ENCODE assay signal across 15 cellular contexts in the genomic region with DNA sequence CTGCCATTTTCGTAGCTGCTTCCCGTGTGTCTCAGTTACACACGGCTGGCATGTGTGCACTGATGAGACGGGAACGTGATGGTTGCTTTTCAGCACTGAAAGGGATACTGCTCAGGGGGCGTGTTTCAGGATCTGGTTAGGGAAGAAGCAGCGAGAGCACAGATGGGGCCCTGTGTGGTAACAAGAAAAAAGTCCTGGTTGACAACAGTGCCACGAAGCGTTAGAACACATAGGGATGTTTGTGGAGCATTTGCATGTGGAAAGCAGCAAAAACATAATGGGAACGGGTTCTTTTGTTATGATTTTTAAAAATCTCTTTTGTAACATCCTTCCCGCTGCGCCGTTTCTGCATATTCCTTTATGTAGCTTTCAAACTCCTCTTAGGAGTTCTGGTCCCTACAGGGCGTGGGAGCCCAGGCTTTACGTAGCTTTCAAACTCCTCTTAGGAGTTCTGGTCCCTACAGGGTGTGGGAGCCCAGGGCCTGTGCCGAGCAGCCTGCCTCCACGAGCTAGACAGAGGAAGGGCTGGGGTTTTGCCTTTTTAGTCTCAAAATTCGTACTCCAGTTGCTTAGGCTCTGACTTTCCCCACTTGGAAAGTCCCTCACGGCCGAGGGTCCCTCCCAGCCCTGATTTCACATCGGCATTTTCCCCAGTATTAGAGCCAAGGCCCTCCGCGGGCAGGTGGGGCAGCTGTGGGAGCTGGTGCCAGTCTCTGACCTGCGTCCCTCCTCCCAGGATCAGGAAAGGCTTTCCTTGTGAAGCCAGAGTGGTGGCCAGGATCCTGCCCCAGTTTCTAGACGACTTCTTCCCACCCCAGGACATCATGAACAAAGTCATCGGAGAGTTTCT. TPM values are rescaled to one million over a fixed set of nuclear protein-coding genes. Genes with fewer than 3 reads are reported as not detected.
DNase-seq lines count a peak whose midpoint lies in the region; ATAC-seq and TF ChIP-seq lines count a peak whose summit lies in the region.
"Had no signal": no experiment of that assay in that cellular context is flagged by ENCODE, and none has a peak within 500 bp of the region (broad histone marks: within the 10 kb centered on the region; RNA-seq: fewer than 3 reads in every experiment).

No MANE protein-coding gene starts in this region.

- no peak overlapping the region for H3K4me3 ChIP-seq in GM23338
- H3K4me3 ChIP-seq in KMS-11 (IDR thresholded peaks at IDR 0.05; ENCODE audit: insufficient read depth, low read depth, low read length), result no peak overlapping the region
- H3K4me3 ChIP-seq in neural progenitor cell, result no peak overlapping the region
- no peak overlapping the region for H3K4me3 ChIP-seq in trophoblast cell (ENCODE audit: low read depth, low read length)

- no peak overlapping the region for H3K23ac ChIP-seq in trophoblast cell (ENCODE audit: low read length)

- H3K27me3 ChIP-seq in GM23338 (ENCODE audit: insufficient read depth) (no peaks in the 10 kb centered on the region), KMS-11 (ENCODE audit: insufficient read depth, low read depth) (no peaks in the 10 kb centered on the region), neural progenitor cell (no peaks in the 10 kb centered on the region), trophoblast cell (ENCODE audit: insufficient read depth, low read length) (no peaks in the 10 kb centered on the region)

- H3K14ac ChIP-seq in trophoblast cell (ENCODE audit: low read length), result no peak overlapping the region

- H2BK120ac ChIP-seq in trophoblast cell (ENCODE audit: insufficient read depth, low read length, poor library complexity), result no peak overlapping the region

- TF ChIP-seq CTCF in GM23338 (conservative IDR thresholded peaks at IDR 0.05; ENCODE audit: low read depth in 2 of 2), result no peak
- no peak for TF ChIP-seq CTCF in KMS-11 (conservative IDR thresholded peaks at IDR 0.05; ENCODE audit: low read depth, low read length)
- TF ChIP-seq CTCF in neural progenitor cell (IDR thresholded peaks at IDR 0.05), result no peak

- H2AFZ ChIP-seq in GM23338 (no peak overlapping the region), KMS-11 (ENCODE audit: low read depth) (peak overlapping the region; percentile 34; the same call in 1 of the 2 replicates), neural progenitor cell (replicated peaks) (no peak overlapping the region), trophoblast cell (ENCODE audit: insufficient read depth, low read length, poor library complexity) (no peak overlapping the region)

- H3F3A ChIP-seq in GM23338 (replicated peaks; ENCODE audit: low read depth), result 0 out of 2 replicates have a peak, but pooled peaks cover 3% of the 10 kb centered on the region
- H3F3A ChIP-seq in neural progenitor cell (ENCODE audit: low read depth), result no peaks in the 10 kb centered on the region

- DNase-seq in GM23338 (ENCODE audit: low spot score), result peak; percentile 67
- DNase-seq in iPS DF 19.7 (ENCODE audit: low read depth, low spot score), result peak; percentile 28
- peak; percentile 21 for DNase-seq in neural progenitor cell (ENCODE audit: low spot score)
- DNase-seq in effector CD8-positive, alpha-beta T cell (lab: John Stamatoyannopoulos, UW), result no peak
- no peak for DNase-seq in trophoblast cell
- no peak for DNase-seq in DMS79 (lab: John Stamatoyannopoulos, UW)
- DNase-seq: CD8-positive, alpha-beta T cell; GF-D8; KG1; NCI-H1436 treated with DMSO at 0.1 percent for 48 hours; NCI-H2081; NCI-H524 had no signal

- H3K9me3 Mint-ChIP-seq in GM23338 (no peaks in the 10 kb centered on the region; the same call in 2 of the 3 replicates), neural progenitor cell (no peaks in the 10 kb centered on the region)
- H3K9me3 Mint-ChIP-seq: CD8-positive, alpha-beta T cell had no signal

- H3K36me3 Mint-ChIP-seq in GM23338 (ENCODE audit: low read depth), result peaks cover 55% of the 10 kb centered on the region
- peaks cover 25% of the 10 kb centered on the region for H3K36me3 Mint-ChIP-seq in neural progenitor cell

- H2BK5ac ChIP-seq in trophoblast cell (ENCODE audit: low read depth, low read length, poor library complexity), result no peak overlapping the region

- H4K91ac ChIP-seq in trophoblast cell (ENCODE audit: low read depth, low read length), result no peak overlapping the region

- H4K8ac ChIP-seq in trophoblast cell (ENCODE audit: low read depth, low read length), result no peak overlapping the region

- H4K20me1 ChIP-seq in GM23338 (replicated peaks; ENCODE audit: insufficient read depth), result peaks cover 17% of the 10 kb centered on the region
- H4K20me1 ChIP-seq in KMS-11 (ENCODE audit: insufficient read depth), result no peaks in the 10 kb centered on the region
- peaks cover 14% of the 10 kb centered on the region for H4K20me1 ChIP-seq in neural progenitor cell (ENCODE audit: low read depth)

- peaks cover 42% of the 10 kb centered on the region for H3K4me1 Mint-ChIP-seq in GM23338
- H3K4me1 Mint-ChIP-seq in neural progenitor cell, result peaks cover 23% of the 10 kb centered on the region
- H3K4me1 Mint-ChIP-seq: B cell had no signal

- peaks cover 12% of the 10 kb centered on the region for H3K4me1 ChIP-seq in GM23338 (ENCODE audit: insufficient read depth)
- H3K4me1 ChIP-seq in KMS-11 (ENCODE audit: low read depth, poor library complexity, severe bottlenecking), result peaks cover 36% of the 10 kb centered on the region
- peaks cover 10% of the 10 kb centered on the region for H3K4me1 ChIP-seq in neural progenitor cell
- H3K4me1 ChIP-seq in trophoblast cell (ENCODE audit: control insufficient read depth in 1 of 2, insufficient read depth in 2 of 2, low read length in 2 of 2), result no peaks in the 10 kb centered on the region

- H3K27ac ChIP-seq in GM23338 (ENCODE audit: low read depth) (no peak overlapping the region), KMS-11 (peak overlapping the region; percentile 96), neural progenitor cell (no peak overlapping the region), trophoblast cell (ENCODE audit: low read depth, low read length) (no peak overlapping the region)

- H3K79me1 ChIP-seq in trophoblast cell (ENCODE audit: low read length), result no peaks in the 10 kb centered on the region

- peak overlapping the region; percentile 35 for H3K4me3 Mint-ChIP-seq in GM23338
- no peak overlapping the region for H3K4me3 Mint-ChIP-seq in neural progenitor cell
- H3K4me3 Mint-ChIP-seq: B cell; CD8-positive, alpha-beta T cell had no signal

- peak overlapping the region; percentile 70; the same call in 1 of the 2 replicates for H3K27ac Mint-ChIP-seq in GM23338
- H3K27ac Mint-ChIP-seq in neural progenitor cell, result peak overlapping the region; percentile 64
- H3K27ac Mint-ChIP-seq: B cell; CD8-positive, alpha-beta T cell had no signal

- H3K4me2 ChIP-seq in GM23338, result peak overlapping the region; percentile 56; the same call in 1 of the 2 replicates
- peak overlapping the region; percentile 91 for H3K4me2 ChIP-seq in KMS-11
- H3K4me2 ChIP-seq in neural progenitor cell, result no peak overlapping the region
- H3K4me2 ChIP-seq in trophoblast cell (ENCODE audit: low read length), result no peak overlapping the region

- ATAC-seq in GM23338, result peak; percentile 82
- ATAC-seq: CD8-positive, alpha-beta T cell; Panc1 had no signal

- H3K9me3 ChIP-seq in neural progenitor cell (ENCODE audit: low read depth) (no peaks in the 10 kb centered on the region), trophoblast cell (ENCODE audit: insufficient read depth, low read depth, low read length) (no peaks in the 10 kb centered on the region)

- H2BK12ac ChIP-seq in trophoblast cell (ENCODE audit: low read length), result no peak overlapping the region

- no peaks in the 10 kb centered on the region for H3K79me2 ChIP-seq in GM23338 (replicated peaks; ENCODE audit: insufficient read depth)
- no peaks in the 10 kb centered on the region for H3K79me2 ChIP-seq in KMS-11 (ENCODE audit: insufficient read depth, low read depth)
- no peaks in the 10 kb centered on the region for H3K79me2 ChIP-seq in neural progenitor cell (ENCODE audit: low read depth)
- H3K79me2 ChIP-seq in trophoblast cell (ENCODE audit: control insufficient read depth, insufficient read depth, low read length, poor library complexity), result no peaks in the 10 kb centered on the region

- no peak overlapping the region for H3K4ac ChIP-seq in trophoblast cell (ENCODE audit: low read depth, low read length)

- H2AK5ac ChIP-seq in trophoblast cell (ENCODE audit: low read length), result no peak overlapping the region

- H4K12ac ChIP-seq in trophoblast cell (ENCODE audit: low read depth, low read length), result no peak overlapping the region

- H3K36me3 ChIP-seq in GM23338 (ENCODE audit: insufficient read depth) (peaks cover 11% of the 10 kb centered on the region; the same call in 1 of the 2 replicates), KMS-11 (ENCODE audit: insufficient read depth) (no peaks in the 10 kb centered on the region), neural progenitor cell (no peaks in the 10 kb centered on the region), trophoblast cell (ENCODE audit: control insufficient read depth in 1 of 2, insufficient read depth in 2 of 2, low read length in 2 of 2) (peaks cover 86 to 90% of the 10 kb centered on the region in 2 experiments)

- peaks cover 30% of the 10 kb centered on the region for H3K27me3 Mint-ChIP-seq in GM23338 (ENCODE audit: insufficient read depth, low read depth, poor library complexity)
- H3K27me3 Mint-ChIP-seq in neural progenitor cell (ENCODE audit: insufficient read depth, low read depth), result peaks cover 8% of the 10 kb centered on the region
- H3K27me3 Mint-ChIP-seq: B cell had no signal

- H3K9ac ChIP-seq in KMS-11 (peak overlapping the region; percentile 83), neural progenitor cell (no peak overlapping the region), trophoblast cell (ENCODE audit: low read length) (no peak overlapping the region)

- H3K18ac ChIP-seq in trophoblast cell (ENCODE audit: low read length), result no peak overlapping the region

- no peaks in the 10 kb centered on the region for H3K9me2 ChIP-seq in GM23338 (ENCODE audit: insufficient read depth)

- no CpG with 5 or more reads among the region's 26 CpGs for WGBS in trophoblast cell (ENCODE audit: extremely low coverage, insufficient coverage, insufficient read length)

TF ChIP-seq in GM23338, 12 proteins besides CTCF, POLR2A, EP300 and RAD21:
- no peak for TF ChIP-seq ZNF331 (CRISPR knock-in tag; IDR thresholded peaks at IDR 0.05; ENCODE audit: low read depth)
- no peak for TF ChIP-seq NANOG (IDR thresholded peaks at IDR 0.05; ENCODE audit: borderline replicate concordance)
- TF ChIP-seq EZH2 (IDR thresholded peaks at IDR 0.05; ENCODE audit: low read depth, unreplicated experiment), result no peak
- TF ChIP-seq CREB1 (CRISPR knock-in tag; IDR thresholded peaks at IDR 0.05; ENCODE audit: low read depth), result no peak

RNA-seq across cellular contexts. Expression of a gene that starts 11.0 kb away (rescaled TPM):
- 1.0 and 1.2 TPM in 2 replicates for total RNA-seq in GM23338 (2014; rRNA removed; shearing (Covaris generic))
- polyA plus RNA-seq in GM23338 (2016; fragmentation: Nextera tagmentation; extraction: Ambion mirVana), result 0.29 and 0.31 TPM in 2 replicates
- 0.17 and 0.25 TPM in 2 replicates for total RNA-seq in neural progenitor cell (ENCODE audit: low replicate concordance)
- polyA plus RNA-seq in trophoblast cell (2013), result 0.15 and 0.23 TPM in 2 replicates

RNA-seq across cellular contexts. Expression of a gene that starts 54.9 kb away (rescaled TPM):
- 13.4 and 19.0 TPM in 2 replicates for total RNA-seq in GM23338 (2014; rRNA removed; shearing (Covaris generic))
- 8.0 and 8.2 TPM in 2 replicates for polyA plus RNA-seq in GM23338 (2016; fragmentation: Nextera tagmentation; extraction: Ambion mirVana)
- total RNA-seq in neural progenitor cell (ENCODE audit: low replicate concordance), result 36.6 and 140 TPM in 2 replicates
- 12.0 and 14.8 TPM in 2 replicates for polyA plus RNA-seq in trophoblast cell (2013)

Comparison
In these comparisons a context has a peak if more than half of its experiments do, and no peak if none do; other contexts are left out.
1. DNase-seq: peak in GM23338 (single experiment), iPS DF 19.7 (single experiment) and neural progenitor cell (single experiment); none in effector CD8-positive, alpha-beta T cell (single experiment), trophoblast cell (0 of 2) and DMS79 (single experiment).
2. H3K4me2 ChIP-seq: peak in GM23338 (single experiment) and KMS-11 (single experiment); none in neural progenitor cell (single experiment) and trophoblast cell (single experiment).